ENCODE assay signal across 9 cellular contexts in genomic region chr7:85186083-85186520, GRCh38. TPM values are rescaled to one million over a fixed set of nuclear protein-coding genes. Genes with fewer than 3 reads are reported as not detected.
A peak's percentile ranks its signal among the peaks of the same experiment; 100 is the strongest.
DNase-seq lines count a peak whose midpoint lies in the region; ATAC-seq and TF ChIP-seq lines count a peak whose summit lies in the region.
"Had no signal": no experiment of that assay in that cellular context is flagged by ENCODE, and none has a peak within 500 bp of the region (broad histone marks: within the 10 kb centered on the region; RNA-seq: fewer than 3 reads in every experiment).

No MANE protein-coding gene starts in this region.

- intact Hi-C loops in naive thymus-derived CD4-positive, alpha-beta T cell (cut with micrococcal nuclease) = no loop called here

- peak overlapping the region; percentile 91 for H2AFZ ChIP-seq in fibroblast of lung (ENCODE audit: low read length)

- peak; percentile 5 for ATAC-seq in HG02870 (IDR thresholded peaks at IDR 0.05; ENCODE audit: unreplicated experiment)
- ATAC-seq in naive thymus-derived CD4-positive, alpha-beta T cell = peak; percentile 8
- ATAC-seq in activated CD8-positive, alpha-beta T cell treated with anti-CD3 and anti-CD28 coated beads, Interleukin-2, amount 10 ng/mL, durations not matched to agents 7 days and 5 days = no peak

- peaks cover 0 to 6% (median 0%) of the 10 kb centered on the region in 11 donors for H3K9me3 Mint-ChIP-seq in naive thymus-derived CD4-positive, alpha-beta T cell
- no peaks in the 10 kb centered on the region for H3K9me3 Mint-ChIP-seq in activated CD8-positive, alpha-beta T cell treated with anti-CD3 and anti-CD28 coated beads, Interleukin-2, amount 10 ng/mL, durations not matched to agents 7 days and 5 days (ENCODE audit: insufficient read depth)
- H3K9me3 Mint-ChIP-seq: activated naive CD4-positive, alpha-beta T cell treated with anti-CD3 and anti-CD28 coated beads, Interleukin-2, amount 50 U/mL, for 24 hours had no signal

- H3K27ac ChIP-seq in Peyer's patch = peak overlapping the region; percentile 44 to 85 (median 78)
- peak overlapping the region; percentile 58 for H3K27ac ChIP-seq in fibroblast of lung (ENCODE audit: insufficient read depth, low read length)
- H3K27ac ChIP-seq in naive thymus-derived CD4-positive, alpha-beta T cell (ENCODE audit: low read depth, low read length) = no peak overlapping the region

- peaks cover 0 to 5% (median 0%) of the 10 kb centered on the region in 7 donors for H3K4me1 Mint-ChIP-seq in naive thymus-derived CD4-positive, alpha-beta T cell
- H3K4me1 Mint-ChIP-seq in activated CD8-positive, alpha-beta T cell treated with anti-CD3 and anti-CD28 coated beads, Interleukin-2, amount 10 ng/mL, durations not matched to agents 7 days and 5 days (ENCODE audit: low read depth) = peaks cover 5% of the 10 kb centered on the region
- H3K4me1 Mint-ChIP-seq: activated naive CD4-positive, alpha-beta T cell treated with anti-CD3 and anti-CD28 coated beads, Interleukin-2, amount 50 U/mL, for 24 hours had no signal

- no peaks in the 10 kb centered on the region for H3K9me3 ChIP-seq in Peyer's patch
- H3K9me3 ChIP-seq in fibroblast of lung (ENCODE audit: control insufficient read depth, insufficient read depth, low read depth, low read length) = no peaks in the 10 kb centered on the region
- H3K9me3 ChIP-seq in naive thymus-derived CD4-positive, alpha-beta T cell (ENCODE audit: control insufficient read depth in 2 of 3, low read length in 3 of 3) = no peaks in the 10 kb centered on the region

- H3K27ac Mint-ChIP-seq in naive thymus-derived CD4-positive, alpha-beta T cell = no peak overlapping the region
- no peak overlapping the region for H3K27ac Mint-ChIP-seq in activated CD8-positive, alpha-beta T cell treated with anti-CD3 and anti-CD28 coated beads, Interleukin-2, amount 10 ng/mL, durations not matched to agents 7 days and 5 days
- H3K27ac Mint-ChIP-seq: activated naive CD4-positive, alpha-beta T cell treated with anti-CD3 and anti-CD28 coated beads, Interleukin-2, amount 50 U/mL, for 24 hours had no signal

- H3K4me2 ChIP-seq in fibroblast of lung (ENCODE audit: extremely low read depth, insufficient read depth, low read length) = peak overlapping the region; percentile 92

- peak; percentile 77 to 86 for TF ChIP-seq POLR2A in Peyer's patch (IDR thresholded peaks at IDR 0.05)

- no peaks in the 10 kb centered on the region for H4K20me1 ChIP-seq in fibroblast of lung (ENCODE audit: control insufficient read depth, extremely low read depth, insufficient read depth, low read length)

- H3K4me1 ChIP-seq in Peyer's patch (no peaks in the 10 kb centered on the region), fibroblast of lung (ENCODE audit: control insufficient read depth, extremely low read depth, insufficient read depth, low read length) (peaks cover 2% of the 10 kb centered on the region)
- no peaks in the 10 kb centered on the region for H3K4me1 ChIP-seq in naive thymus-derived CD4-positive, alpha-beta T cell (ENCODE audit: control insufficient read depth in 2 of 2, insufficient read depth in 2 of 2, low read length in 2 of 2)

- peak overlapping the region; percentile 35 for H3K9ac ChIP-seq in fibroblast of lung (ENCODE audit: insufficient read depth, low read length)

- no peaks in the 10 kb centered on the region for H3K79me2 ChIP-seq in fibroblast of lung (ENCODE audit: control insufficient read depth, insufficient read depth, low read length)

- POLR2A ChIA-PET in naive thymus-derived CD4-positive, alpha-beta T cell (lab: Charles Lee) = no interaction called here
- POLR2A ChIA-PET in activated CD8-positive, alpha-beta T cell treated with anti-CD3 and anti-CD28 coated beads, Interleukin-2, amount 10 ng/mL, durations not matched to agents 7 days and 5 days (lab: Charles Lee) = no interaction called here

- H3K27me3 ChIP-seq in Peyer's patch = no peaks in the 10 kb centered on the region
- no peaks in the 10 kb centered on the region for H3K27me3 ChIP-seq in fibroblast of lung (ENCODE audit: control insufficient read depth, insufficient read depth, low read length)
- H3K27me3 ChIP-seq in naive thymus-derived CD4-positive, alpha-beta T cell (ENCODE audit: control insufficient read depth in 2 of 2, insufficient read depth in 2 of 2, low read length in 2 of 2) = no peaks in the 10 kb centered on the region

- H3K36me3 Mint-ChIP-seq in naive thymus-derived CD4-positive, alpha-beta T cell = peaks cover 0 to 5% (median 0%) of the 10 kb centered on the region in 5 donors
- H3K36me3 Mint-ChIP-seq in activated CD8-positive, alpha-beta T cell treated with anti-CD3 and anti-CD28 coated beads, Interleukin-2, amount 10 ng/mL, durations not matched to agents 7 days and 5 days (ENCODE audit: low read depth) = no peaks in the 10 kb centered on the region
- H3K36me3 Mint-ChIP-seq: activated naive CD4-positive, alpha-beta T cell treated with anti-CD3 and anti-CD28 coated beads, Interleukin-2, amount 50 U/mL, for 24 hours had no signal

- peak overlapping the region in 1 of 10 donors; percentile 42 for H3K4me3 Mint-ChIP-seq in naive thymus-derived CD4-positive, alpha-beta T cell
- no peak overlapping the region for H3K4me3 Mint-ChIP-seq in activated CD8-positive, alpha-beta T cell treated with anti-CD3 and anti-CD28 coated beads, Interleukin-2, amount 10 ng/mL, durations not matched to agents 7 days and 5 days
- H3K4me3 Mint-ChIP-seq: activated naive CD4-positive, alpha-beta T cell treated with anti-CD3 and anti-CD28 coated beads, Interleukin-2, amount 50 U/mL, for 24 hours had no signal

- CTCF ChIA-PET in naive thymus-derived CD4-positive, alpha-beta T cell (lab: Charles Lee) = no interaction called here
- CTCF ChIA-PET in activated CD8-positive, alpha-beta T cell treated with anti-CD3 and anti-CD28 coated beads, Interleukin-2, amount 10 ng/mL, durations not matched to agents 7 days and 5 days (lab: Charles Lee) = interaction anchor here (0.7 kb wide), 1 partner anchor 1201 kb away, joined by 3 read pairs; no protein-coding TSS in a partner anchor

- H3K4me3 ChIP-seq in Peyer's patch = peak overlapping the region; percentile 44 to 67 (median 54)
- H3K4me3 ChIP-seq in fibroblast of lung (replicated peaks in 1 of 4; ENCODE audit: control extremely low read depth in 1 of 4, insufficient read depth in 1 of 4, low read depth in 3 of 4, low read length in 4 of 4) = peak overlapping the region; percentile 64 to 85 (median 78)
- H3K4me3 ChIP-seq in naive thymus-derived CD4-positive, alpha-beta T cell (ENCODE audit: low read length) = no peak overlapping the region

- peaks cover 32 to 46% (median 34%) of the 10 kb centered on the region in 5 donors for H3K27me3 Mint-ChIP-seq in naive thymus-derived CD4-positive, alpha-beta T cell
- peaks cover 29% of the 10 kb centered on the region for H3K27me3 Mint-ChIP-seq in activated CD8-positive, alpha-beta T cell treated with anti-CD3 and anti-CD28 coated beads, Interleukin-2, amount 10 ng/mL, durations not matched to agents 7 days and 5 days (ENCODE audit: low read depth)

- DNase-seq in NCI-H1092 treated with DMSO at 0.1 percent for 48 hours (lab: John Stamatoyannopoulos, UW) (peak; percentile 37), NCI-H1092 (lab: John Stamatoyannopoulos, UW) (no peak), Peyer's patch (peak in 2 of 3 donors; percentile 80 to 83), fibroblast of lung (ENCODE audit: low read depth in 2 of 2) (peak; percentile 66 to 68), T-helper 2 cell (no peak)
- no peak for DNase-seq in naive thymus-derived CD4-positive, alpha-beta T cell
- no peak for DNase-seq in activated CD8-positive, alpha-beta T cell treated with anti-CD3 and anti-CD28 coated beads, Interleukin-2, amount 10 ng/mL, durations not matched to agents 7 days and 5 days

- TF ChIP-seq CTCF in Peyer's patch (IDR thresholded peaks at IDR 0.05) (no peak), fibroblast of lung (conservative IDR thresholded peaks at IDR 0.05 in 1 of 2, IDR thresholded peaks at IDR 0.05 in 1 of 2; ENCODE audit: low read depth in 1 of 2, low read length in 2 of 2) (no peak)

- H3K36me3 ChIP-seq in Peyer's patch = no peaks in the 10 kb centered on the region
- H3K36me3 ChIP-seq in fibroblast of lung (ENCODE audit: control insufficient read depth, insufficient read depth, low read length) = no peaks in the 10 kb centered on the region
- no peaks in the 10 kb centered on the region for H3K36me3 ChIP-seq in naive thymus-derived CD4-positive, alpha-beta T cell (ENCODE audit: control insufficient read depth in 2 of 3, insufficient read depth in 3 of 3, low read length in 3 of 3)

RNA-seq across cellular contexts. Expression of gene SEMA3D, which starts 0.8 kb away (rescaled TPM):
- 1 to 10 TPM; 4.5 to 7.6 (median 6.5) TPM for total RNA-seq in Peyer's patch
- total RNA-seq in fibroblast of lung = 4.6 and 12.1 TPM in 2 replicates
- polyA plus RNA-seq in fibroblast of lung = 4.1 and 13.6 TPM in 2 replicates
- polyA plus RNA-seq in fibroblast of lung (2012) = 1.9 and 6.8 TPM in 2 replicates
- polyA minus RNA-seq in fibroblast of lung (ENCODE audit: low replicate concordance) = 1.4 and 8.4 TPM in 2 replicates
- total RNA-seq in naive thymus-derived CD4-positive, alpha-beta T cell = not detected
- polyA plus RNA-seq in naive thymus-derived CD4-positive, alpha-beta T cell = not detected
- not detected for total RNA-seq in activated CD8-positive, alpha-beta T cell treated with anti-CD3 and anti-CD28 coated beads, Interleukin-2, amount 10 ng/mL, durations not matched to agents 7 days and 5 days

Comparison
In these comparisons a context has a peak if more than half of its experiments do, and no peak if none do; other contexts are left out.
1. DNase-seq: peak in NCI-H1092 treated with DMSO at 0.1 percent for 48 hours (single experiment), Peyer's patch (2 of 3) and fibroblast of lung (2 of 2); none in NCI-H1092 (single experiment), naive thymus-derived CD4-positive, alpha-beta T cell (0 of 9), activated CD8-positive, alpha-beta T cell treated with anti-CD3 and anti-CD28 coated beads, Interleukin-2, amount 10 ng/mL, durations not matched to agents 7 days and 5 days (single experiment) and T-helper 2 cell (0 of 5).